Comparison of ENCODE assay signal across 35 cellular contexts in genomic region chr12:86523844-86524243, GRCh38.
"Had no signal": no experiment of that assay in that cellular context is flagged by ENCODE, and none has a peak within 500 bp of the region (broad histone marks: within the 10 kb centered on the region; RNA-seq: fewer than 3 reads in every experiment).

No MANE protein-coding gene starts in this region.

- H3K4me1 ChIP-seq: adrenal gland, ascending aorta, body of pancreas, breast epithelium had no signal

- H3K27ac ChIP-seq: adrenal gland, ascending aorta, body of pancreas, brain microvascular endothelial cell, breast epithelium, cardiac muscle cell had no signal

- H3K36me3 ChIP-seq: adrenal gland, ascending aorta, brain microvascular endothelial cell, breast epithelium, cardiac muscle cell had no signal

- DNase-seq: activated effector memory CD4-positive, alpha-beta T cell treated with anti-CD3 and anti-CD28 coated beads, Interleukin-2, amount 50 U/mL, for 16 hours; activated effector memory CD4-positive, alpha-beta T cell treated with Interleukin-2 at 50 U/mL for 16 hours; activated gamma-delta T cell; activated gamma-delta T cell treated with Interleukin-2 at 50 U/mL for 16 hours; activated naive CD4-positive, alpha-beta T cell; activated naive CD4-positive, alpha-beta T cell treated with anti-CD3 and anti-CD28 coated beads for 36 hours; activated naive CD4-positive, alpha-beta T cell treated with anti-CD3 and anti-CD28 coated beads, Interleukin-2, amount 10 ng/mL, durations not matched to agents 7 days and 5 days; activated naive CD4-positive, alpha-beta T cell treated with anti-CD3 and anti-CD28 coated beads, Interleukin-2, amount 50 U/mL, for 16 hours; activated naive CD4-positive, alpha-beta T cell treated with Interleukin-2 at 50 U/mL for 16 hours; activated naive CD8-positive, alpha-beta T cell treated with anti-CD3 and anti-CD28 coated beads for 36 hours; activated naive CD8-positive, alpha-beta T cell treated with anti-CD3 and anti-CD28 coated beads, Interleukin-2, amount 10 ng/mL, durations not matched to agents 7 days and 5 days; activated naive CD8-positive, alpha-beta T cell treated with anti-CD3 and anti-CD28 coated beads, Interleukin-2, amount 50 U/mL, for 24 hours; activated T-cell treated with anti-CD3 and anti-CD28 coated beads, Interleukin-2, amount 50 U/mL, for 1 hour; activated T-cell treated with anti-CD3 and anti-CD28 coated beads, Interleukin-2, amount 50 U/mL, for 24 hours; activated T-cell treated with anti-CD3 and anti-CD28 coated beads, Interleukin-2, amount 50 U/mL, for 4 hours; activated T-cell treated with anti-CD3 and anti-CD28 coated beads, Interleukin-2, amount 50 U/mL, for 48 hours; activated T-cell treated with anti-CD3 and anti-CD28 coated beads, Interleukin-2, amount 50 U/mL, for 72 hours; adrenal gland; amniotic stem cell; amygdala; anterior cingulate cortex; aorta; body of pancreas; brain microvascular endothelial cell; caudate nucleus; central memory CD4-positive, alpha-beta T cell; cerebellar nuclear complex had no signal

- H3K9me3 ChIP-seq: adrenal gland had no signal

- H3K4me3 ChIP-seq: adrenal gland, ascending aorta, body of pancreas, breast epithelium, cardiac muscle cell had no signal

- ATAC-seq: activated naive CD4-positive, alpha-beta T cell treated with anti-CD3 and anti-CD28 coated beads, Interleukin-2, amount 50 U/mL, for 72 hours; activated naive CD8-positive, alpha-beta T cell treated with anti-CD3 and anti-CD28 coated beads, Interleukin-2, amount 50 U/mL, for 24 hours; activated T-cell treated with anti-CD3 and anti-CD28 coated beads, Interleukin-2, amount 50 U/mL, for 4 hours; activated T-cell treated with anti-CD3 and anti-CD28 coated beads, Interleukin-2, amount 50 U/mL, for 72 hours; activated T-helper 17 cell treated with anti-CD3 and anti-CD28 coated beads, Interleukin-2, amount 50 U/mL, for 72 hours; body of pancreas had no signal

- H3K27me3 ChIP-seq: adrenal gland, ascending aorta, body of pancreas, brain microvascular endothelial cell, breast epithelium, cardiac muscle cell had no signal

- FAIRE-seq: astrocyte, bronchial epithelial cell, colon had no signal
